In the genomic region with DNA sequence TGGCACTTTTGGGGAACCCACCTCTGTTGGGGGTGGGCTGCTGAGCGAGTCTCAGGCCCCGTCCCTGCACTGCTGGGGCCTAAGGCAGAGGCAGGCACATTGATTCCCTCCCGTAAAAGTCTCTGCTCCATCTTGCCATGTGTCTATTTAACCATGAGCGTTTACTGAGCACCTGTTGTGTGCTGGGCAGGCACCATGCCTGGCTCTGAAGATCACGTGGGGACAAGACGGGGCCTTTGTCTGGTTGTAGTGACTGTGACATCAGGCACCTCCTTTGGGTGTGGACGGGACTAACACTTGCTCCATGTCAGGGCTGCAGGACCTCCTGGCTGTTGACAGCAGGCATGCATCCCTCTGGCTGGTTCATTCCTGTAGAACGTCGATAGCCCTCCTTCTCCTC, we compare ENCODE assay signal across 17 cellular contexts.
"Had no signal": no experiment of that assay in that cellular context is flagged by ENCODE, and none has a peak within 500 bp of the region (broad histone marks: within the 10 kb centered on the region; RNA-seq: fewer than 3 reads in every experiment).

No MANE protein-coding gene starts in this region.

- H3K36me3 ChIP-seq: vagina had no signal

- H3K36me3 Mint-ChIP-seq: immature natural killer cell; mesothelial cell of epicardium; natural killer cell treated with Interleukin-12 subunit alpha and Interleukin-12 subunit beta and Interleukin-15 and Interleukin-18, amount 100 ng/mL, for 72 hours; T-cell; type B pancreatic cell had no signal

- H3K4me3 ChIP-seq: hepatocyte, lung, testis, vagina had no signal

- H2AFZ ChIP-seq: hepatocyte had no signal

- H3K4me3 Mint-ChIP-seq: dendritic cell treated with granulocyte-macrophage colony-stimulating factor and Interleukin-4, amounts not matched to agents 40 ng/mL and 50 ng/mL, for 4 days; immature natural killer cell; mesothelial cell of epicardium; natural killer cell treated with Interleukin-12 subunit alpha and Interleukin-12 subunit beta and Interleukin-15 and Interleukin-18, amount 100 ng/mL, for 72 hours; T-cell; T-helper 2 cell treated with Interferon-gamma antibody and Interleukin-4, amounts not matched to agents 5 μg/mL and 100 μg/mL, for 36 hours; type B pancreatic cell had no signal

- DNase-seq: activated CD4-positive, alpha-beta T cell treated with anti-CD3 and anti-CD28 coated beads for 1 hour; activated CD4-positive, alpha-beta T cell treated with anti-CD3 and anti-CD28 coated beads, Interleukin-2, amount 50 U/mL, for 4 hours; effector CD4-positive, alpha-beta T cell; foreskin keratinocyte had no signal

- H3K4me2 ChIP-seq: hepatocyte had no signal

- H3K27me3 ChIP-seq: hepatocyte, testis, vagina had no signal

- H3K9me3 Mint-ChIP-seq: dendritic cell treated with granulocyte-macrophage colony-stimulating factor and Interleukin-4, amounts not matched to agents 40 ng/mL and 50 ng/mL, for 4 days; immature natural killer cell; mesothelial cell of epicardium; natural killer cell treated with Interleukin-12 subunit alpha and Interleukin-12 subunit beta and Interleukin-15 and Interleukin-18, amount 100 ng/mL, for 72 hours; T-cell; T-helper 2 cell treated with Interferon-gamma antibody and Interleukin-4, amounts not matched to agents 5 μg/mL and 100 μg/mL, for 36 hours; type B pancreatic cell had no signal

- FAIRE-seq: endometrium had no signal

- H3K27me3 Mint-ChIP-seq: type B pancreatic cell had no signal

- H3K9me3 ChIP-seq: testis, vagina had no signal

- H3K27ac ChIP-seq: foreskin keratinocyte, hepatocyte, testis, vagina, VCaP had no signal

- H3K27ac Mint-ChIP-seq: dendritic cell treated with granulocyte-macrophage colony-stimulating factor and Interleukin-4, amounts not matched to agents 40 ng/mL and 50 ng/mL, for 4 days; immature natural killer cell; mesothelial cell of epicardium; natural killer cell treated with Interleukin-12 subunit alpha and Interleukin-12 subunit beta and Interleukin-15 and Interleukin-18, amount 100 ng/mL, for 72 hours; T-cell; T-helper 2 cell treated with Interferon-gamma antibody and Interleukin-4, amounts not matched to agents 5 μg/mL and 100 μg/mL, for 36 hours; type B pancreatic cell had no signal
